In genomic region chr3:189276481-189277190, GRCh38 we compare ENCODE assay signal across 8 cellular contexts.
DNase-seq lines count a peak whose midpoint lies in the region; ATAC-seq, FAIRE-seq and TF ChIP-seq lines count a peak whose summit lies in the region.
"Had no signal": no experiment of that assay in that cellular context is flagged by ENCODE, and none has a peak within 500 bp of the region (broad histone marks: within the 10 kb centered on the region; RNA-seq: fewer than 3 reads in every experiment).

No MANE protein-coding gene starts in this region.

- peak overlapping the region; percentile 22 to 69 (median 34) for H3K27ac ChIP-seq in esophagus squamous epithelium

- intact Hi-C loops in esophagus squamous epithelium (cut with DNase I) (no loop called here), sciatic nerve (cut with DNase I) (no loop called here)

- TF ChIP-seq CTCF in esophagus squamous epithelium (IDR thresholded peaks at IDR 0.05), result no peak

- no peaks in the 10 kb centered on the region for H3K27me3 ChIP-seq in esophagus squamous epithelium

- TF ChIP-seq POLR2A in esophagus squamous epithelium (IDR thresholded peaks at IDR 0.05), result no peak

- no peaks in the 10 kb centered on the region for H3K36me3 ChIP-seq in esophagus squamous epithelium

- no peaks in the 10 kb centered on the region for H3K9me3 ChIP-seq in esophagus squamous epithelium

- H3K4me3 ChIP-seq in esophagus squamous epithelium, result no peak overlapping the region
- H3K4me3 ChIP-seq: GM23338 had no signal

- H3K4me1 ChIP-seq in esophagus squamous epithelium, result peaks cover 0 to 39% (median 3%) of the 10 kb centered on the region in 3 donors

- DNase-seq in GM19239 (ENCODE audit: insufficient read length, low spot score), result no peak
- peak; percentile 90 to 100 for DNase-seq in NOMO-1 (lab: John Stamatoyannopoulos, UW; ENCODE audit: unreplicated experiment in 2 of 2)
- no peak for DNase-seq in esophagus squamous epithelium (lab: John Stamatoyannopoulos, UW)
- peak; percentile 61 for DNase-seq in sciatic nerve (ENCODE audit: low spot score)
- DNase-seq in central memory CD4-positive, alpha-beta T cell, result no peak

- FAIRE-seq in GM19239 (lab: Jason Lieb, UNC), result peak; percentile 79

- ATAC-seq in sciatic nerve (peak; percentile 88), GM19397 (IDR thresholded peaks at IDR 0.05; ENCODE audit: unreplicated experiment) (no peak), GM18520 (IDR thresholded peaks at IDR 0.05; ENCODE audit: unreplicated experiment) (no peak)
- ATAC-seq: GM23338 had no signal

- WGBS in esophagus squamous epithelium, 2 donors, result 18 to 23% methylated on average over 5 of the region's 5 CpGs

Comparison
In these comparisons a context has a peak if more than half of its experiments do, and no peak if none do; other contexts are left out.
1. DNase-seq: peak in NOMO-1 (2 of 2) and sciatic nerve (single experiment); none in GM19239 (single experiment), esophagus squamous epithelium (single experiment) and central memory CD4-positive, alpha-beta T cell (single experiment).